In the genomic region with DNA sequence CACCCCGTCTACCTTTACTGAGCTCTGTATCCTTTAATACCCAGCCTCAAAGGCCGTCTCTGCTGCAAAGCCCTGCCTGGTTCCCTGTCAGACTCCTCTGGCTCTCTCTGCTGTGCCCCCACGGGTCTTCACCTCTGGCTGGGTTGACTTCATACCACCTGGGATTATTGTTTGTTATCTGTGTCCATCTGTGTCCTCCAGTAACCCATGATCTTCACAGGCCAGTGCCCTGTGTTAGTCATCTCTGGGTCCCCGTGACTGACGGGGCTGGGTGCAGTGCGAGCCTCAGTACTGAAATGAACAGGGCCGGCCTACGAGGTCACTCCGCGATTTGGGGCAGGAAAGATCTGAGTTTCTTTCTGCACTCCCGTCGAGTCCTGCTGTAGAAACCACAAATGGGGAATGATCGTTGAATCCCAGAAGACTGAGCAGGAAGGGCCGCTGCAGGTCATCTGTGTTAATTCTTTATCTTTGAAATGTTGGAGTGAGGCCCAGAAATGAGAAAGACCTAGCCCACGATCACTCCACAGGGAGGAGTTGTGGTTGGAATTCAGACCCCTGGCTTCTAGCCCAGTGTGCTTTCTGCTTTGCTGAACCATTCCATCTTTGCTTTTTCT, we compare ENCODE assay signal across 10 cellular contexts. TPM values are rescaled to one million over a fixed set of nuclear protein-coding genes. Genes with fewer than 3 reads are reported as not detected.
DNase-seq lines count a peak whose midpoint lies in the region; ATAC-seq, FAIRE-seq and TF ChIP-seq lines count a peak whose summit lies in the region.
"Had no signal": no experiment of that assay in that cellular context is flagged by ENCODE, and none has a peak within 500 bp of the region (broad histone marks: within the 10 kb centered on the region; RNA-seq: fewer than 3 reads in every experiment).

No MANE protein-coding gene starts in this region.

- DNase-seq in EH (ENCODE audit: low read depth) (peak; percentile 88), RCC 7860 (ENCODE audit: low spot score) (peak; percentile 84), fibroblast of pulmonary artery (ENCODE audit: low read depth) (peak; percentile 77), endothelial cell (ENCODE audit: low spot score) (no peak), HuH-7 (ENCODE audit: low spot score) (no peak)
- DNase-seq in activated naive CD8-positive, alpha-beta T cell treated with anti-CD3 and anti-CD28 coated beads, Interleukin-2, amount 50 U/mL, for 24 hours, result no peak
- DNase-seq in stimulated activated CD4-positive, alpha-beta T cell treated with anti-CD3 and anti-CD28 coated beads, Interleukin-15, amount 100 ng/mL, for 24 hours, result no peak
- DNase-seq: NK-92 treated with Interleukin-12 subunit alpha and Interleukin-12 subunit beta, amount 100 ng/mL, for 24 hours had no signal

- no peaks in the 10 kb centered on the region for H3K4me1 Mint-ChIP-seq in activated naive CD8-positive, alpha-beta T cell treated with anti-CD3 and anti-CD28 coated beads, Interleukin-2, amount 50 U/mL, for 24 hours
- H3K4me1 Mint-ChIP-seq in endothelial cell (ENCODE audit: unreplicated experiment), result no peaks in the 10 kb centered on the region

- H3K4me3 ChIP-seq in fibroblast of pulmonary artery (replicated peaks; ENCODE audit: low read depth, low read length) (no peak overlapping the region), rectal smooth muscle tissue (ENCODE audit: low read length) (no peak overlapping the region)

- ATAC-seq in activated naive CD8-positive, alpha-beta T cell treated with anti-CD3 and anti-CD28 coated beads, Interleukin-2, amount 50 U/mL, for 24 hours, result no peak

- H3K36me3 Mint-ChIP-seq in activated naive CD8-positive, alpha-beta T cell treated with anti-CD3 and anti-CD28 coated beads, Interleukin-2, amount 50 U/mL, for 24 hours (ENCODE audit: low read depth), result no peaks in the 10 kb centered on the region
- H3K36me3 Mint-ChIP-seq in endothelial cell (ENCODE audit: low read depth, unreplicated experiment), result no peaks in the 10 kb centered on the region

- peak; percentile 94 for FAIRE-seq in RCC 7860 (lab: Jason Lieb, UNC)

- H3K9ac ChIP-seq in rectal smooth muscle tissue (ENCODE audit: low read length), result no peak overlapping the region

- H3K27ac Mint-ChIP-seq in activated naive CD8-positive, alpha-beta T cell treated with anti-CD3 and anti-CD28 coated beads, Interleukin-2, amount 50 U/mL, for 24 hours, result no peak overlapping the region
- no peak overlapping the region for H3K27ac Mint-ChIP-seq in endothelial cell (ENCODE audit: unreplicated experiment)

- H3K36me3 ChIP-seq in rectal smooth muscle tissue (ENCODE audit: control insufficient read depth, insufficient read depth, low read length), result no peaks in the 10 kb centered on the region

- H3K9me3 Mint-ChIP-seq in activated naive CD8-positive, alpha-beta T cell treated with anti-CD3 and anti-CD28 coated beads, Interleukin-2, amount 50 U/mL, for 24 hours, result no peaks in the 10 kb centered on the region
- H3K9me3 Mint-ChIP-seq in endothelial cell (ENCODE audit: unreplicated experiment), result no peaks in the 10 kb centered on the region

- TF ChIP-seq CTCF in fibroblast of pulmonary artery (IDR thresholded peaks at IDR 0.05; ENCODE audit: low read length, missing control alignments), result no peak
- no peak for TF ChIP-seq CTCF in endothelial cell (IDR thresholded peaks at IDR 0.05; ENCODE audit: unreplicated experiment)

- H3K4me1 ChIP-seq in rectal smooth muscle tissue (ENCODE audit: control insufficient read depth, insufficient read depth, low read length), result peaks cover 9% of the 10 kb centered on the region

- H3K27ac ChIP-seq in rectal smooth muscle tissue (ENCODE audit: low read depth, low read length), result peak overlapping the region; percentile 4
- H3K27ac ChIP-seq: epithelial cell of prostate had no signal

- peaks cover 21% of the 10 kb centered on the region for H3K27me3 Mint-ChIP-seq in activated naive CD8-positive, alpha-beta T cell treated with anti-CD3 and anti-CD28 coated beads, Interleukin-2, amount 50 U/mL, for 24 hours
- peaks cover 7% of the 10 kb centered on the region for H3K27me3 Mint-ChIP-seq in endothelial cell (ENCODE audit: unreplicated experiment)

- H3K27me3 ChIP-seq in rectal smooth muscle tissue (ENCODE audit: control insufficient read depth, insufficient read depth, low read length), result no peaks in the 10 kb centered on the region

- no peak overlapping the region for H3K4me3 Mint-ChIP-seq in activated naive CD8-positive, alpha-beta T cell treated with anti-CD3 and anti-CD28 coated beads, Interleukin-2, amount 50 U/mL, for 24 hours
- no peak overlapping the region for H3K4me3 Mint-ChIP-seq in endothelial cell (ENCODE audit: unreplicated experiment)

RNA-seq across cellular contexts. Expression of a gene that starts 12.3 kb away (rescaled TPM):
- 2.9 TPM for total RNA-seq in endothelial cell (ENCODE audit: unreplicated experiment)

Comparison
In these comparisons a context has a peak if more than half of its experiments do, and no peak if none do; other contexts are left out.
1. DNase-seq: peak in EH (single experiment), RCC 7860 (single experiment) and fibroblast of pulmonary artery (single experiment); none in activated naive CD8-positive, alpha-beta T cell treated with anti-CD3 and anti-CD28 coated beads, Interleukin-2, amount 50 U/mL, for 24 hours (single experiment), endothelial cell (single experiment), HuH-7 (single experiment) and stimulated activated CD4-positive, alpha-beta T cell treated with anti-CD3 and anti-CD28 coated beads, Interleukin-15, amount 100 ng/mL, for 24 hours (single experiment).